In genomic region chr2:217489145-217489960, GRCh38 we compare ENCODE assay signal across 12 cellular contexts.
DNase-seq lines count a peak whose midpoint lies in the region; FAIRE-seq and TF ChIP-seq lines count a peak whose summit lies in the region.
"Had no signal": no experiment of that assay in that cellular context is flagged by ENCODE, and none has a peak within 500 bp of the region (broad histone marks: within the 10 kb centered on the region; RNA-seq: fewer than 3 reads in every experiment).

No MANE protein-coding gene starts in this region.

- WGBS in testis, 2 donors = 52 to 57% methylated on average over 22 to 25 of the region's 25 CpGs

- H3K27me3 ChIP-seq in testis = no peaks in the 10 kb centered on the region
- H3K27me3 ChIP-seq: hepatocyte had no signal

- DNase-seq in NCI-H2107 treated with DMSO at 0.1 percent for 48 hours (lab: John Stamatoyannopoulos, UW; ENCODE audit: unreplicated experiment) (peak; percentile 34), NCI-H2107 (lab: John Stamatoyannopoulos, UW) (no peak), NCI-H446 treated with DMSO at 0.1 percent for 48 hours (lab: John Stamatoyannopoulos, UW) (peak; percentile 30), epithelial cell of esophagus (ENCODE audit: low read depth) (peak; percentile 58), testis (peak; percentile 20), COLO668 (lab: John Stamatoyannopoulos, UW; ENCODE audit: unreplicated experiment) (no peak), GOT3 (lab: John Stamatoyannopoulos, UW) (no peak), RCC 7860 (ENCODE audit: low spot score) (no peak)
- DNase-seq: 8988T, NCI-H187, psoas muscle had no signal

- no peaks in the 10 kb centered on the region for H3K9me3 ChIP-seq in testis
- H3K9me3 ChIP-seq: psoas muscle had no signal

- H3K4me3 ChIP-seq in epithelial cell of esophagus (ENCODE audit: low read length) (no peak overlapping the region), testis (peak overlapping the region; percentile 9 to 17)
- H3K4me3 ChIP-seq: hepatocyte, psoas muscle had no signal

- no peaks in the 10 kb centered on the region for H3K36me3 ChIP-seq in testis (ENCODE audit: low read depth, missing control alignments)

- TF ChIP-seq CTCF in epithelial cell of esophagus (IDR thresholded peaks at IDR 0.05; ENCODE audit: insufficient read depth, low read depth, low read length, missing control alignments) (no peak), testis (IDR thresholded peaks at IDR 0.05) (no peak)

- no peaks in the 10 kb centered on the region for H3K4me1 ChIP-seq in testis
- H3K4me1 ChIP-seq: psoas muscle had no signal

- intact Hi-C loops in testis (cut with DNase I; ENCODE audit: low total_unique reads) = no loop called here

- TF ChIP-seq POLR2A in testis (IDR thresholded peaks at IDR 0.05) = no peak

- H3K27ac ChIP-seq in testis = no peak overlapping the region
- H3K27ac ChIP-seq: hepatocyte, psoas muscle had no signal

- FAIRE-seq in RCC 7860 (lab: Jason Lieb, UNC) = no peak

Comparison
In these comparisons a context has a peak if more than half of its experiments do, and no peak if none do; other contexts are left out.
1. DNase-seq: peak in NCI-H2107 treated with DMSO at 0.1 percent for 48 hours (single experiment), NCI-H446 treated with DMSO at 0.1 percent for 48 hours (single experiment), epithelial cell of esophagus (single experiment) and testis (single experiment); none in NCI-H2107 (single experiment), COLO668 (single experiment), GOT3 (single experiment) and RCC 7860 (single experiment).